Comparison of ENCODE assay signal across 10 cellular contexts in genomic region chr16:15855704-15856003, GRCh38. TPM values are rescaled to one million over a fixed set of nuclear protein-coding genes. Genes with fewer than 3 reads are reported as not detected.
A peak's percentile ranks its signal among the peaks of the same experiment; 100 is the strongest.
DNase-seq lines count a peak whose midpoint lies in the region; ATAC-seq, FAIRE-seq and TF ChIP-seq lines count a peak whose summit lies in the region.
"Had no signal": no experiment of that assay in that cellular context is flagged by ENCODE, and none has a peak within 500 bp of the region (broad histone marks: within the 10 kb centered on the region; RNA-seq: fewer than 3 reads in every experiment).

No MANE protein-coding gene starts in this region.

- H3K27ac ChIP-seq in Peyer's patch = peak overlapping the region in 3 of 4 donors; percentile 15 to 89 (median 42)
- H3K27ac ChIP-seq in transverse colon = peak overlapping the region; percentile 76 to 92 (median 83)

- 29 to 43% methylated on average over 5 of the region's 5 CpGs for WGBS in transverse colon (ENCODE audit: low coverage in 1 of 2), 2 donors

- DNase-seq in GM19239 (ENCODE audit: insufficient read length, low spot score) = peak; percentile 71
- peak in 1 of 3 donors; percentile 0 for DNase-seq in Peyer's patch
- no peak for DNase-seq in transverse colon
- no peak for DNase-seq in head of caudate nucleus
- DNase-seq in NCI-H2171 treated with DMSO at 0.1 percent for 48 hours (lab: John Stamatoyannopoulos, UW) = no peak
- no peak for DNase-seq in HEK293T (ENCODE audit: extremely low spot score)
- DNase-seq: GF-D8, natural killer cell, NCI-H774 had no signal

- peaks cover 0 to 21% (median 7%) of the 10 kb centered on the region in 4 donors for H3K4me1 ChIP-seq in Peyer's patch
- H3K4me1 ChIP-seq in transverse colon = peaks cover 0 to 21% (median 2%) of the 10 kb centered on the region in 4 donors

- TF ChIP-seq EP300 in transverse colon (IDR thresholded peaks at IDR 0.05; ENCODE audit: low read depth) = no peak

- CTCF ChIA-PET in HEK293T (lab: Yijun Ruan, JAX) = no interaction called here

- H3K36me3 ChIP-seq in Peyer's patch = no peaks in the 10 kb centered on the region
- H3K36me3 ChIP-seq in transverse colon = no peaks in the 10 kb centered on the region

- H3K9me3 ChIP-seq in Peyer's patch = no peaks in the 10 kb centered on the region
- no peaks in the 10 kb centered on the region for H3K9me3 ChIP-seq in transverse colon

- in situ Hi-C loops in transverse colon (cut with MboI; ENCODE audit: low pct_ligation_motif_present in 1 of 4, low pct_unique_long_range_greater_than_20kb in 1 of 4, low sequenced_read_pairs in 3 of 4) = loop anchor here in 2 of 4 donors (25.0 kb wide), 2 partner anchors 257 to 282 kb away; no protein-coding TSS in a partner anchor

- intact Hi-C loops in transverse colon (cut with DNase I; ENCODE audit: low total_unique reads) = loop anchor here (10.0 kb wide), 2 partner anchors 99 to 269 kb away; no protein-coding TSS in a partner anchor
- intact Hi-C loops in head of caudate nucleus (cut with DNase I) = no loop called here

- no peaks in the 10 kb centered on the region for H3K27me3 ChIP-seq in Peyer's patch
- peaks cover 40% of the 10 kb centered on the region for H3K27me3 ChIP-seq in transverse colon

- POLR2A ChIA-PET in HEK293T (lab: Yijun Ruan, JAX) = no interaction called here

- no peak for TF ChIP-seq CTCF in Peyer's patch (IDR thresholded peaks at IDR 0.05)
- TF ChIP-seq CTCF in transverse colon (IDR thresholded peaks at IDR 0.05) = no peak

- no peak for TF ChIP-seq POLR2A in Peyer's patch (IDR thresholded peaks at IDR 0.05)
- TF ChIP-seq POLR2A in transverse colon (IDR thresholded peaks at IDR 0.05) = no peak

- peak; percentile 52 for ATAC-seq in HG02763 (IDR thresholded peaks at IDR 0.05; ENCODE audit: unreplicated experiment)
- ATAC-seq: natural killer cell had no signal

- FAIRE-seq in GM19239 (lab: Jason Lieb, UNC) = peak; percentile 89

- peak overlapping the region in 2 of 4 donors; percentile 14 to 41 for H3K4me3 ChIP-seq in Peyer's patch
- H3K4me3 ChIP-seq in transverse colon = peak overlapping the region; percentile 6 to 50 (median 34)

TF ChIP-seq in HEK293T, 16 proteins besides CTCF, POLR2A, EP300 and RAD21:
- no peak for TF ChIP-seq CTBP1 (IDR thresholded peaks at IDR 0.05; ENCODE audit: borderline replicate concordance)
- TF ChIP-seq FOXK2 (IDR thresholded peaks at IDR 0.05) = no peak
- TF ChIP-seq HDGF (IDR thresholded peaks at IDR 0.05; ENCODE audit: borderline replicate concordance) = no peak
- no peak for TF ChIP-seq LEF1 (IDR thresholded peaks at IDR 0.05; ENCODE audit: borderline replicate concordance)
- TF ChIP-seq L3MBTL2 (conservative IDR thresholded peaks at IDR 0.05) = no peak
- TF ChIP-seq BHLHE40 (IDR thresholded peaks at IDR 0.05; ENCODE audit: borderline replicate concordance) = no peak
- TF ChIP-seq TARDBP (IDR thresholded peaks at IDR 0.05) = no peak
- TF ChIP-seq NFRKB (IDR thresholded peaks at IDR 0.05) = no peak
- no peak for TF ChIP-seq SP1 (IDR thresholded peaks at IDR 0.05)
- TF ChIP-seq ARNT (IDR thresholded peaks at IDR 0.05) = no peak
- TF ChIP-seq FOXA1 (IDR thresholded peaks at IDR 0.05) = no peak
- TF ChIP-seq FOXM1 (IDR thresholded peaks at IDR 0.05; ENCODE audit: borderline replicate concordance) = no peak
- no peak for TF ChIP-seq ELF4 (IDR thresholded peaks at IDR 0.05)
- TF ChIP-seq SUZ12 (IDR thresholded peaks at IDR 0.05) = no peak
- TF ChIP-seq PKNOX1 (IDR thresholded peaks at IDR 0.05) = no peak

RNA-seq across cellular contexts. Expression of gene MYH11, which starts 1.2 kb away (rescaled TPM):
- total RNA-seq in Peyer's patch = 100 to 1,000 TPM in 2 of 4 donors, 10 to 100 TPM in 2; 39.2 to 248 (median 131) TPM
- 1,000 to 10,000 TPM in 2 of 4 donors, 100 to 1,000 TPM in 2; 619 to 1,914 (median 1,058) TPM for total RNA-seq in transverse colon

RNA-seq across cellular contexts. Expression of gene CEP20, which starts 32.7 kb away (rescaled TPM):
- total RNA-seq in Peyer's patch = 10 to 100 TPM; 13.5 to 33.0 (median 17.4) TPM
- 10 to 100 TPM in 3 of 4 donors, 1 to 10 TPM in 1; 9.4 to 21.7 (median 20.8) TPM for total RNA-seq in transverse colon
